Comparison of ENCODE assay signal across 1 cellular context in genomic region chr7:158706710-158707590, GRCh38.
A peak's percentile ranks its signal among the peaks of the same experiment; 100 is the strongest.
TF ChIP-seq lines count a peak whose summit lies in the region.

No MANE protein-coding gene starts in this region.

TF ChIP-seq in K562, 482 proteins besides CTCF, POLR2A, EP300 and RAD21:
- TF ChIP-seq KDM5B (IDR thresholded peaks at IDR 0.05; ENCODE audit: insufficient replicate concordance, low read depth, low read length) (peak; percentile 16), NR2F6 (CRISPR knock-in tag; IDR thresholded peaks at IDR 0.05) (no peak), FOXP1 (CRISPR knock-in tag; IDR thresholded peaks at IDR 0.05) (0 out of 2 replicates have a peak, but pooled peaks have one; percentile 31), CBX3 (IDR thresholded peaks at IDR 0.05; ENCODE audit: borderline replicate concordance in 1 of 2, low read length in 2 of 2) (peak in 1 of 2 experiments; percentile 56; a peak in 1 of 3 replicates), POLR2G (IDR thresholded peaks at IDR 0.05; ENCODE audit: low read depth, low read length) (peak; percentile 41; the same call in 1 of the 2 replicates), MCM5 (IDR thresholded peaks at IDR 0.05; ENCODE audit: low read depth) (no peak), USF1 (CRISPR knock-in tag; IDR thresholded peaks at IDR 0.05) (0 out of 2 replicates have a peak, but pooled peaks have one; percentile 24), ZBTB33 (CRISPR knock-in tag; IDR thresholded peaks at IDR 0.05) (0 out of 2 replicates have a peak, but pooled peaks have one; percentile 14), RBM14 (IDR thresholded peaks at IDR 0.05; ENCODE audit: borderline replicate concordance, insufficient read depth, low read depth, low read length) (0 out of 2 replicates have a peak, but pooled peaks have one; percentile 65), ZNF444 (CRISPR knock-in tag; IDR thresholded peaks at IDR 0.05) (no peak)
- TF ChIP-seq, protein P1, sequence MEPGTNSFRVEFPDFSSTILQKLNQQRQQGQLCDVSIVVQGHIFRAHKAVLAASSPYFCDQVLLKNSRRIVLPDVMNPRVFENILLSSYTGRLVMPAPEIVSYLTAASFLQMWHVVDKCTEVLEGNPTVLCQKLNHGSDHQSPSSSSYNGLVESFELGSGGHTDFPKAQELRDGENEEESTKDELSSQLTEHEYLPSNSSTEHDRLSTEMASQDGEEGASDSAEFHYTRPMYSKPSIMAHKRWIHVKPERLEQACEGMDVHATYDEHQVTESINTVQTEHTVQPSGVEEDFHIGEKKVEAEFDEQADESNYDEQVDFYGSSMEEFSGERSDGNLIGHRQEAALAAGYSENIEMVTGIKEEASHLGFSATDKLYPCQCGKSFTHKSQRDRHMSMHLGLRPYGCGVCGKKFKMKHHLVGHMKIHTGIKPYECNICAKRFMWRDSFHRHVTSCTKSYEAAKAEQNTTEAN (CRISPR knock-in tag; IDR thresholded peaks at IDR 0.05) = no peak
